Comparison of ENCODE assay signal across 9 cellular contexts in the genomic region with DNA sequence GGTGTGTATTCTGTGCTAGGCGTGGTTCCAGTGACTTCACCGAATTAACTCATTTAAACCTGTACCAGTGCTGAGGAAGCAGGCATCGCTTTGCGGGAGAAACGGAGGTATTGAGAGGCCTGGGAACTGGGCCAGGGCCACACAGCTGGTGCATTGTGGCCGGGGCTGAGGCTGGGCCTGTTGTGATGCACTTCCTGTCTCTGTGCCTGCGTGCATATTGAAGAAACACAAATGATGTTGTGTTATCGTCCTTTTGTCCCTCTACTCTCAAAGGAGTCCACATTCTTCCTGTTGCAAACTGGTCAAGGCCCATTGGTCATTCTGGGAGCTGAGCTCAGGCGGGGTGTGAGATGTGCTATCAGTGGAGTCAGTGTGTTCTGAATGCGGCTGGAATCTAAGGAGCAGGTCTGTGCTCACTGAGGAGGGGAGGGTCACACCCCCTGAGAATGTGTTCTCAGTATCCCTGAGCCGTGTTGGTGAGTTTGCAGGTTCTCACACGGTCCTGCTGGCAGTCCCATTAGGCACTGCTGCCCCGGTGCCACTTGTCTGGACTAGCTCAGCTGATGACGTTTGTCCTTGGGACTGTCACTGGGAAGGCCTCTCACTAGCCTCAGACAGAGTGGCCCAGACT.
DNase-seq lines count a peak whose midpoint lies in the region; ATAC-seq, FAIRE-seq and TF ChIP-seq lines count a peak whose summit lies in the region.
"Had no signal": no experiment of that assay in that cellular context is flagged by ENCODE, and none has a peak within 500 bp of the region (broad histone marks: within the 10 kb centered on the region; RNA-seq: fewer than 3 reads in every experiment).

No MANE protein-coding gene starts in this region.

- H3K36me3 Mint-ChIP-seq in activated T-helper 17 cell treated with anti-CD3 and anti-CD28 coated beads, Interleukin-2, amount 50 U/mL, for 72 hours (ENCODE audit: low read depth), result peaks cover 63% of the 10 kb centered on the region

- no peak overlapping the region for H3K4me3 ChIP-seq in sigmoid colon
- H3K4me3 ChIP-seq: PC-9 had no signal

- no peaks in the 10 kb centered on the region for H3K27me3 ChIP-seq in sigmoid colon

- H3K27ac Mint-ChIP-seq in activated T-helper 17 cell treated with anti-CD3 and anti-CD28 coated beads, Interleukin-2, amount 50 U/mL, for 72 hours, result peak overlapping the region; percentile 88

- peaks cover 4% of the 10 kb centered on the region for H3K9me3 Mint-ChIP-seq in activated T-helper 17 cell treated with anti-CD3 and anti-CD28 coated beads, Interleukin-2, amount 50 U/mL, for 72 hours

- ATAC-seq in GM19438 (IDR thresholded peaks at IDR 0.05; ENCODE audit: low read depth, unreplicated experiment) (peak; percentile 83), HG03460 (IDR thresholded peaks at IDR 0.05; ENCODE audit: unreplicated experiment) (peak; percentile 68), Right ventricle myocardium inferior (peak; percentile 80)
- ATAC-seq in activated T-helper 17 cell treated with anti-CD3 and anti-CD28 coated beads, Interleukin-2, amount 50 U/mL, for 72 hours (replicated peaks), result peak; percentile 92

- peak; percentile 85 for DNase-seq in Right ventricle myocardium inferior (ENCODE audit: missing footprints)
- peak; percentile 74 for DNase-seq in sigmoid colon
- DNase-seq in RCC 7860 (ENCODE audit: low spot score), result no peak
- no peak for DNase-seq in NCI-H1048 (lab: John Stamatoyannopoulos, UW)
- no peak for DNase-seq in NOMO-1 treated with DMSO at 0.1 percent for 48 hours (lab: John Stamatoyannopoulos, UW; ENCODE audit: unreplicated experiment)

- H3K9me3 ChIP-seq in sigmoid colon, result no peaks in the 10 kb centered on the region

- no peak for TF ChIP-seq POLR2A in sigmoid colon (IDR thresholded peaks at IDR 0.05)

- no peak for TF ChIP-seq EP300 in sigmoid colon (IDR thresholded peaks at IDR 0.05)

- no peak for TF ChIP-seq CTCF in sigmoid colon (IDR thresholded peaks at IDR 0.05)

- H3K4me3 Mint-ChIP-seq in activated T-helper 17 cell treated with anti-CD3 and anti-CD28 coated beads, Interleukin-2, amount 50 U/mL, for 72 hours, result peak overlapping the region; percentile 80

- peaks cover 0 to 4% (median under 1%) of the 10 kb centered on the region in 4 donors for H3K36me3 ChIP-seq in sigmoid colon

- FAIRE-seq in RCC 7860 (lab: Jason Lieb, UNC), result no peak

- intact Hi-C loops in Right ventricle myocardium inferior (cut with DNase I) (no loop called here), sigmoid colon (cut with DNase I) (no loop called here)

- H3K27ac ChIP-seq in sigmoid colon, result peak overlapping the region; percentile 36 to 56 (median 46)
- H3K27ac ChIP-seq: PC-9 had no signal

- no peaks in the 10 kb centered on the region for H3K27me3 Mint-ChIP-seq in activated T-helper 17 cell treated with anti-CD3 and anti-CD28 coated beads, Interleukin-2, amount 50 U/mL, for 72 hours

- H3K4me1 ChIP-seq in sigmoid colon, result peaks cover 0 to 32% (median 19%) of the 10 kb centered on the region in 4 donors

- WGBS in sigmoid colon, 2 donors, result 51 to 62% methylated on average over 14 of the region's 14 CpGs

- peaks cover 57% of the 10 kb centered on the region for H3K4me1 Mint-ChIP-seq in activated T-helper 17 cell treated with anti-CD3 and anti-CD28 coated beads, Interleukin-2, amount 50 U/mL, for 72 hours

Comparison
In these comparisons a context has a peak if more than half of its experiments do, and no peak if none do; other contexts are left out.
1. DNase-seq: peak in Right ventricle myocardium inferior (single experiment) and sigmoid colon (single experiment); none in RCC 7860 (single experiment), NCI-H1048 (single experiment) and NOMO-1 treated with DMSO at 0.1 percent for 48 hours (single experiment).
2. Peak in every context shown above with its lines, with median percentiles within 50 percentile points of each other: ATAC-seq.